Comparison of ENCODE assay signal across 8 cellular contexts in genomic region chr3:5022966-5023776, GRCh38. TPM values are rescaled to one million over a fixed set of nuclear protein-coding genes. Genes with fewer than 3 reads are reported as not detected.
DNase-seq lines count a peak whose midpoint lies in the region; ATAC-seq and TF ChIP-seq lines count a peak whose summit lies in the region.

No MANE protein-coding gene starts in this region.

- H2BK15ac ChIP-seq in neuronal stem cell (ENCODE audit: low read length), result no peak overlapping the region

- H4K91ac ChIP-seq in neuronal stem cell (ENCODE audit: low read depth, low read length, poor library complexity), result no peak overlapping the region

- H4K8ac ChIP-seq in neuronal stem cell (ENCODE audit: low read depth, low read length), result no peak overlapping the region

- no peaks in the 10 kb centered on the region for H3K36me3 ChIP-seq in neuronal stem cell (replicated peaks in 1 of 2; ENCODE audit: control insufficient read depth in 2 of 2, insufficient read depth in 2 of 2, low read length in 2 of 2)

- POLR2A ChIA-PET in HEK293T (lab: Yijun Ruan, JAX), result interaction anchor here (0.7 to 9.7 kb wide), 7 partner anchors 10 to 284 kb away, joined by 3 to 159 read pairs (median 6); partner anchors contain the start of gene BHLHE40

- H3K4me3 Mint-ChIP-seq in central memory CD8-positive, alpha-beta T cell, result no peak overlapping the region

- H2BK5ac ChIP-seq in neuronal stem cell (ENCODE audit: low read length), result no peak overlapping the region

- no peak for ATAC-seq in central memory CD8-positive, alpha-beta T cell (replicated peaks; ENCODE audit: extremely low read depth, poor library complexity, severe bottlenecking)
- ATAC-seq in GM19467 (IDR thresholded peaks at IDR 0.05; ENCODE audit: unreplicated experiment), result no peak

- H3K4me1 Mint-ChIP-seq in central memory CD8-positive, alpha-beta T cell, result peaks cover 21% of the 10 kb centered on the region

- CTCF ChIA-PET in HEK293T (lab: Yijun Ruan, JAX), result interaction anchor here (0.6 to 2.5 kb wide), 4 partner anchors 43 to 302 kb away, joined by 3 to 9 read pairs (median 5); partner anchors contain the start of gene BHLHE40

- no peak overlapping the region for H2BK120ac ChIP-seq in neuronal stem cell (ENCODE audit: low read depth, low read length)

- H2AK5ac ChIP-seq in neuronal stem cell (ENCODE audit: low read depth, low read length), result no peak overlapping the region

- no peak overlapping the region for H2AFZ ChIP-seq in neuronal stem cell (ENCODE audit: low read length)

- H3K36me3 Mint-ChIP-seq in central memory CD8-positive, alpha-beta T cell (ENCODE audit: insufficient read depth), result peaks cover 2% of the 10 kb centered on the region

- WGBS in neuronal stem cell (ENCODE audit: extremely low coverage in 2 of 2, insufficient read length in 2 of 2, insufficient replicate concordance in 1 of 2), 2 donors, result no CpG with 5 or more reads among the region's 15 CpGs

- no peaks in the 10 kb centered on the region for H3K9me3 Mint-ChIP-seq in central memory CD8-positive, alpha-beta T cell

- H3K27ac ChIP-seq in neuronal stem cell (replicated peaks; ENCODE audit: low read length), result no peak overlapping the region

- H2BK12ac ChIP-seq in neuronal stem cell (ENCODE audit: low read length), result no peak overlapping the region

- peaks cover 2 to 3% of the 10 kb centered on the region in 2 donors for H3K4me1 ChIP-seq in neuronal stem cell (ENCODE audit: control insufficient read depth in 2 of 2, insufficient read depth in 1 of 2, low read depth in 1 of 2, low read length in 2 of 2)

- H3K4me3 ChIP-seq in neuronal stem cell (ENCODE audit: low read length in 2 of 2), result no peak overlapping the region

- no peak overlapping the region for H3K23ac ChIP-seq in neuronal stem cell (ENCODE audit: low read depth, low read length, poor library complexity)

- H3K14ac ChIP-seq in neuronal stem cell (ENCODE audit: low read length), result no peak overlapping the region

- H3K4ac ChIP-seq in neuronal stem cell (ENCODE audit: low read length), result no peak overlapping the region

- DNase-seq in AG08396 (ENCODE audit: low spot score) (peak; percentile 89), HT1080 (ENCODE audit: low read depth) (peak; percentile 99), mucosa of gallbladder (ENCODE audit: low spot score) (peak; percentile 69), HEK293T (ENCODE audit: extremely low spot score) (no peak), neuronal stem cell (ENCODE audit: low spot score) (no peak), cerebellar nuclear complex (lab: John Stamatoyannopoulos, UW) (no peak)
- no peak for DNase-seq in central memory CD8-positive, alpha-beta T cell (ENCODE audit: low spot score in 2 of 2)

- H3K27ac Mint-ChIP-seq in central memory CD8-positive, alpha-beta T cell (ENCODE audit: low read depth), result peak overlapping the region; percentile 26

- no peak overlapping the region for H3K4me2 ChIP-seq in neuronal stem cell (ENCODE audit: insufficient read depth, low read length, poor library complexity, severe bottlenecking)

- no peaks in the 10 kb centered on the region for H3K9me3 ChIP-seq in neuronal stem cell (replicated peaks in 1 of 2; ENCODE audit: control insufficient read depth in 2 of 2, insufficient read depth in 1 of 2, low read depth in 1 of 2, low read length in 2 of 2)

- H3K9ac ChIP-seq in neuronal stem cell (ENCODE audit: low read depth, low read length, poor library complexity), result no peak overlapping the region

- H3K27me3 Mint-ChIP-seq in central memory CD8-positive, alpha-beta T cell, result no peaks in the 10 kb centered on the region

- no peaks in the 10 kb centered on the region for H3K79me1 ChIP-seq in neuronal stem cell (ENCODE audit: low read depth, low read length)

- no peak overlapping the region for H3K18ac ChIP-seq in neuronal stem cell (ENCODE audit: low read length)

- H3K27me3 ChIP-seq in neuronal stem cell (ENCODE audit: control insufficient read depth in 3 of 3, insufficient read depth in 3 of 3, low read depth in 1 of 3, low read length in 3 of 3), result no peaks in the 10 kb centered on the region

TF ChIP-seq in HEK293T, 16 proteins besides CTCF, POLR2A, EP300 and RAD21:
- TF ChIP-seq FOXK2 (IDR thresholded peaks at IDR 0.05) (no peak), SP1 (IDR thresholded peaks at IDR 0.05) (no peak), NFRKB (IDR thresholded peaks at IDR 0.05) (no peak), SUZ12 (IDR thresholded peaks at IDR 0.05) (no peak), LEF1 (IDR thresholded peaks at IDR 0.05; ENCODE audit: borderline replicate concordance) (no peak), ARNT (IDR thresholded peaks at IDR 0.05) (no peak), TARDBP (IDR thresholded peaks at IDR 0.05) (no peak), HDGF (IDR thresholded peaks at IDR 0.05; ENCODE audit: borderline replicate concordance) (no peak), CTBP1 (IDR thresholded peaks at IDR 0.05; ENCODE audit: borderline replicate concordance) (no peak), ZNF384 (IDR thresholded peaks at IDR 0.05) (no peak), L3MBTL2 (conservative IDR thresholded peaks at IDR 0.05) (no peak), PKNOX1 (IDR thresholded peaks at IDR 0.05) (no peak), ELF4 (IDR thresholded peaks at IDR 0.05) (no peak), BHLHE40 (IDR thresholded peaks at IDR 0.05; ENCODE audit: borderline replicate concordance) (no peak), FOXA1 (IDR thresholded peaks at IDR 0.05) (no peak), FOXM1 (IDR thresholded peaks at IDR 0.05; ENCODE audit: borderline replicate concordance) (no peak)
TF ChIP-seq in HEK293T: peak in this region for 0.

RNA-seq across cellular contexts. Expression of gene BHLHE40, which starts 43.9 kb away (rescaled TPM):
- 14.1 and 19.2 TPM in 2 replicates for total RNA-seq in HT1080 (2014; rRNA removed; shearing (Covaris generic))
- 42.3 and 51.3 TPM in 2 replicates for polyA plus RNA-seq in HT1080 (2015; cell fraction: cytosol; rRNA removed)
- polyA plus RNA-seq in HT1080 (2015; cell fraction: nucleus; rRNA removed), result 85.2 and 104 TPM in 2 replicates
- 56.5 TPM for total RNA-seq in mucosa of gallbladder
- polyA plus RNA-seq in neuronal stem cell (2013, experiment 1 of 2), result 0.20 TPM
- polyA plus RNA-seq in neuronal stem cell (2013, experiment 2 of 2), result 0.22 TPM

Comparison
In these comparisons a context has a peak if more than half of its experiments do, and no peak if none do; other contexts are left out.
1. DNase-seq: peak in AG08396 (single experiment), HT1080 (single experiment) and mucosa of gallbladder (single experiment); none in central memory CD8-positive, alpha-beta T cell (0 of 2), HEK293T (single experiment), neuronal stem cell (single experiment) and cerebellar nuclear complex (0 of 2).